8 cellular contexts compared by ENCODE assay signal in genomic region chr2:162221064-162221463, GRCh38. TPM values are rescaled to one million over a fixed set of nuclear protein-coding genes. Genes with fewer than 3 reads are reported as not detected.
A peak's percentile ranks its signal among the peaks of the same experiment; 100 is the strongest.
DNase-seq lines count a peak whose midpoint lies in the region; ATAC-seq and TF ChIP-seq lines count a peak whose summit lies in the region.

No MANE protein-coding gene starts in this region.

- H3K9me3 Mint-ChIP-seq in natural killer cell treated with Interleukin-12 subunit alpha and Interleukin-12 subunit beta and Interleukin-15 and Interleukin-18, amount 100 ng/mL, for 72 hours: no peaks in the 10 kb centered on the region

- peak; percentile 98 for ATAC-seq in GM18511 (IDR thresholded peaks at IDR 0.05; ENCODE audit: unreplicated experiment)
- ATAC-seq in HG02973 (IDR thresholded peaks at IDR 0.05; ENCODE audit: unreplicated experiment): peak; percentile 96
- ATAC-seq in natural killer cell treated with Interleukin-12 subunit alpha and Interleukin-12 subunit beta and Interleukin-15 and Interleukin-18, amount 100 ng/mL, for 72 hours: peak; percentile 76 to 81

- TF ChIP-seq CTCF in esophagus squamous epithelium (IDR thresholded peaks at IDR 0.05): peak; percentile 65 to 86 (median 76)

- H3K4me1 Mint-ChIP-seq in natural killer cell treated with Interleukin-12 subunit alpha and Interleukin-12 subunit beta and Interleukin-15 and Interleukin-18, amount 100 ng/mL, for 72 hours (ENCODE audit: low read depth in 2 of 2): peaks cover 0 to 3% of the 10 kb centered on the region in 2 donors

- no peak overlapping the region for H3K27ac Mint-ChIP-seq in natural killer cell treated with Interleukin-12 subunit alpha and Interleukin-12 subunit beta and Interleukin-15 and Interleukin-18, amount 100 ng/mL, for 72 hours

- no peaks in the 10 kb centered on the region for H3K4me1 ChIP-seq in esophagus squamous epithelium

- H3K4me3 ChIP-seq in esophagus squamous epithelium: no peak overlapping the region

- H3K27ac ChIP-seq in esophagus squamous epithelium: no peak overlapping the region

- intact Hi-C loops in esophagus squamous epithelium (cut with DNase I): loop anchor here (5.0 kb wide), 1 partner anchor 76 kb away; no protein-coding TSS in a partner anchor

- no peaks in the 10 kb centered on the region for H3K27me3 ChIP-seq in esophagus squamous epithelium

- peaks cover 21 to 36% of the 10 kb centered on the region in 2 donors for H3K27me3 Mint-ChIP-seq in natural killer cell treated with Interleukin-12 subunit alpha and Interleukin-12 subunit beta and Interleukin-15 and Interleukin-18, amount 100 ng/mL, for 72 hours

- DNase-seq in ACHN (peak; percentile 64), NOMO-1 treated with DMSO at 0.1 percent for 48 hours (lab: John Stamatoyannopoulos, UW; ENCODE audit: unreplicated experiment) (peak; percentile 60), esophagus squamous epithelium (lab: John Stamatoyannopoulos, UW) (no peak), stromal cell of bone marrow (ENCODE audit: low read depth) (peak; percentile 40)
- DNase-seq in activated CD8-positive, alpha-beta memory T cell treated with anti-CD3 and anti-CD28 coated beads, Interleukin-2, amount 50 U/mL, for 48 hours: peak; percentile 85
- peak; percentile 80 for DNase-seq in natural killer cell treated with Interleukin-12 subunit alpha and Interleukin-12 subunit beta and Interleukin-15 and Interleukin-18, amount 100 ng/mL, for 72 hours (ENCODE audit: low spot score)

- H3K4me3 Mint-ChIP-seq in natural killer cell treated with Interleukin-12 subunit alpha and Interleukin-12 subunit beta and Interleukin-15 and Interleukin-18, amount 100 ng/mL, for 72 hours: no peak overlapping the region

- H3K36me3 ChIP-seq in esophagus squamous epithelium: no peaks in the 10 kb centered on the region

- 41 to 57% methylated on average over 10 to 11 of the region's 11 CpGs for WGBS in esophagus squamous epithelium, 2 donors

- H3K36me3 Mint-ChIP-seq in natural killer cell treated with Interleukin-12 subunit alpha and Interleukin-12 subunit beta and Interleukin-15 and Interleukin-18, amount 100 ng/mL, for 72 hours: no peaks in the 10 kb centered on the region

- in situ Hi-C loops in ACHN (cut with HindIII; ENCODE audit: low pct_ligation_motif_present, low pct_unique_long_range_greater_than_20kb, low sequenced_read_pairs): no loop called here

- no peak for TF ChIP-seq POLR2A in esophagus squamous epithelium (IDR thresholded peaks at IDR 0.05)

- no peaks in the 10 kb centered on the region for H3K9me3 ChIP-seq in esophagus squamous epithelium

RNA-seq across cellular contexts. Expression of gene FAP, which starts 22.2 kb away (rescaled TPM):
- 1 to 10 TPM in 3 of 4 donors, under 1 TPM in 1; 0.91 to 6.5 (median 2.1) TPM for total RNA-seq in esophagus squamous epithelium
- not detected for total RNA-seq in natural killer cell treated with Interleukin-12 subunit alpha and Interleukin-12 subunit beta and Interleukin-15 and Interleukin-18, amount 100 ng/mL, for 72 hours
